15 cellular contexts compared by ENCODE assay signal in the genomic region with DNA sequence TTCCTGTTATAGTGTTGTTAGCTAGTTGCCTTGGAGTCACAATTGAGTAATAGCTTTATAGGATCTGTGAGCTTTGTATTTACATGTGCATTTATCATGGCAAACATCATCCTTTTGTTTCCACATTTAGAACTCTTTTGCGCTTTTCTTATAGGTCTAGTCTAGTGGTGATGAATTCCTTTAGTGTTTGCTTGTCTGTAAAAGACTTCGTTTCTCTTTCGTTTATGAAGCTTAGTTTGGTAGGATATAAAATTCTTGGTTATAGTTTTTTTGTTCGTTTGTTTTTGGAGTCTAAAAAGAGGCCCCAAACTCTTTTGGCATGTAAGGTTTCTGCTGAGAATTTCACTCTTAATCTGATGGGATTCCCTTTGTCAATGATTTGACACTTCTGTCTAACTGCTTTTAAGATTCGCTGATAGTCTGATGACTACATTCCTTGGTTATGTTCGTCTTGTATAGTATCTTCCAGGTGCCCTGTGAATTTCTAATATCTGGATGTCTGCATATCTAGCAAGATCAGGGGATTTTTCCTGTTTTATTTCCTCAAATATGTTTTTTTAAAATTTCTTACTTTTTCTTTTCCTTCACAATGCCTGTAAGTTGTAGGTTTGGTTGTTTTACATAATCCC. TPM values are rescaled to one million over a fixed set of nuclear protein-coding genes. Genes with fewer than 3 reads are reported as not detected.
DNase-seq lines count a peak whose midpoint lies in the region; ATAC-seq, FAIRE-seq and TF ChIP-seq lines count a peak whose summit lies in the region.
"Had no signal": no experiment of that assay in that cellular context is flagged by ENCODE, and none has a peak within 500 bp of the region (broad histone marks: within the 10 kb centered on the region; RNA-seq: fewer than 3 reads in every experiment).

No MANE protein-coding gene starts in this region.

- no peak for FAIRE-seq in urothelium cell line (lab: Jason Lieb, UNC)
- FAIRE-seq: GM12891, GM19239 had no signal

- intact Hi-C loops in MCF 10A (cut with micrococcal nuclease), result no loop called here
- intact Hi-C loops in mammary epithelial cell (cut with micrococcal nuclease), result no loop called here

- in situ Hi-C loops in mammary epithelial cell (cut with MboI; ENCODE audit: low sequenced_read_pairs in 2 of 2), result no loop called here

- 95% methylated on average over 6 of the region's 6 CpGs for WGBS in mammary epithelial cell (ENCODE audit: low coverage, missing lambda C conversion rate)

- no peaks in the 10 kb centered on the region for H4K20me1 ChIP-seq in mammary epithelial cell (ENCODE audit: insufficient read depth, low read length)

- no peaks in the 10 kb centered on the region for H3K27me3 ChIP-seq in mammary epithelial cell (ENCODE audit: insufficient read depth, low read length)
- H3K27me3 ChIP-seq: BLaER1 treated with 17β-estradiol and CSF1 and Interleukin-3, amounts not matched to agents 10 nM and 100 nM had no signal

- no peak overlapping the region for H3K27ac ChIP-seq in mammary epithelial cell (ENCODE audit: insufficient read depth, low read depth, low read length)
- H3K27ac ChIP-seq: BLaER1 treated with 17β-estradiol and CSF1 and Interleukin-3, amounts not matched to agents 10 nM and 100 nM had no signal

- no peak overlapping the region for H2AFZ ChIP-seq in mammary epithelial cell (ENCODE audit: low read depth, low read length)

- DNase-seq in MCF 10A (ENCODE audit: unreplicated experiment) (no peak), mammary epithelial cell (no peak), WTC11 (ENCODE audit: low spot score) (no peak), kidney tubule cell (ENCODE audit: low spot score) (peak; percentile 9), DMS53 treated with DMSO at 0.1 percent for 48 hours (lab: John Stamatoyannopoulos, UW; ENCODE audit: unreplicated experiment) (no peak), urothelium cell line (ENCODE audit: low spot score) (no peak)
- DNase-seq: Calu3; CD4-positive, CD25-positive, alpha-beta regulatory T cell; DMS 273 treated with DMSO at 0.1 percent for 48 hours; DMS79; KG1 had no signal

- peak overlapping the region; percentile 36 for H3K27ac Mint-ChIP-seq in MCF 10A (ENCODE audit: low read depth, unreplicated experiment)
- peak overlapping the region; percentile 35; the same call in 1 of the 2 replicates for H3K27ac Mint-ChIP-seq in WTC11

- POLR2A ChIA-PET in MCF 10A (lab: Yijun Ruan, JAX) (interaction anchor here (0.5 to 1.8 kb wide), 7 partner anchors 10 to 652 kb away, joined by 3 to 10 read pairs (median 3); partner anchors contain the start of gene DNAJC3), WTC11 (lab: Charles Lee) (no interaction called here)

- H3K4me3 Mint-ChIP-seq in MCF 10A (ENCODE audit: unreplicated experiment) (no peak overlapping the region), WTC11 (no peak overlapping the region)
- H3K4me3 Mint-ChIP-seq: CD4-positive, CD25-positive, alpha-beta regulatory T cell had no signal

- H3K4me1 ChIP-seq in mammary epithelial cell (ENCODE audit: insufficient read depth, low read length), result no peaks in the 10 kb centered on the region

- no peaks in the 10 kb centered on the region for H3K36me3 ChIP-seq in mammary epithelial cell (ENCODE audit: insufficient read depth, low read length)

- dilution Hi-C loops in mammary epithelial cell (cut with HindIII; ENCODE audit: low sequenced_read_pairs), result loop anchor here (5.0 kb wide), 1 partner anchor 55 kb away; no protein-coding TSS in a partner anchor

- H3K36me3 Mint-ChIP-seq in MCF 10A (ENCODE audit: insufficient read depth, unreplicated experiment) (no peaks in the 10 kb centered on the region), WTC11 (peaks cover 2% of the 10 kb centered on the region; the same call in 1 of the 2 replicates)
- H3K36me3 Mint-ChIP-seq: CD4-positive, CD25-positive, alpha-beta regulatory T cell had no signal

- CTCF ChIA-PET in MCF 10A (lab: Yijun Ruan, JAX) (interaction anchor here (0.6 to 3.0 kb wide), 25 partner anchors 9 to 1527 kb away, joined by 3 to 25 read pairs (median 4); no protein-coding TSS in a partner anchor), mammary epithelial cell (lab: Charles Lee; ENCODE audit: low non-redundant PET) (no interaction called here), WTC11 (lab: Charles Lee) (interaction anchor here (0.6 to 2.1 kb wide), 2 partner anchors 36 to 73 kb away, joined by 3 to 6 read pairs; no protein-coding TSS in a partner anchor)

- peaks cover 46% of the 10 kb centered on the region for H3K79me2 ChIP-seq in mammary epithelial cell (ENCODE audit: insufficient read depth, low read length)

- no peak overlapping the region for H3K4me2 ChIP-seq in mammary epithelial cell (ENCODE audit: insufficient read depth, low read depth, low read length)
- H3K4me2 ChIP-seq: BLaER1 treated with 17β-estradiol and CSF1 and Interleukin-3, amounts not matched to agents 10 nM and 100 nM had no signal

- peaks cover 28% of the 10 kb centered on the region for H3K4me1 Mint-ChIP-seq in MCF 10A (ENCODE audit: insufficient read depth, unreplicated experiment)
- peaks cover 20% of the 10 kb centered on the region for H3K4me1 Mint-ChIP-seq in WTC11

- ATAC-seq in WTC11 (no peak), HG02623 (IDR thresholded peaks at IDR 0.05; ENCODE audit: unreplicated experiment) (no peak)

- TF ChIP-seq CTCF in MCF 10A (IDR thresholded peaks at IDR 0.05; ENCODE audit: unreplicated experiment) (no peak), mammary epithelial cell (conservative IDR thresholded peaks at IDR 0.05 in 1 of 2, IDR thresholded peaks at IDR 0.05 in 1 of 2; ENCODE audit: extremely low read depth in 1 of 2, insufficient read depth in 1 of 2, low read depth in 1 of 2, low read length in 2 of 2) (no peak), WTC11 (IDR thresholded peaks at IDR 0.05) (no peak)

- H3K4me3 ChIP-seq in mammary epithelial cell (replicated peaks in 1 of 3; ENCODE audit: insufficient read depth in 1 of 3, low read depth in 2 of 3, low read length in 3 of 3), result no peak overlapping the region
- H3K4me3 ChIP-seq: BLaER1 treated with 17β-estradiol and CSF1 and Interleukin-3, amounts not matched to agents 10 nM and 100 nM had no signal

- BruUV-seq in MCF 10A (replicated peaks; lab: Mats Ljungman, UMichigan), result no TSS peak
- BruUV-seq in mammary epithelial cell (replicated peaks; lab: Mats Ljungman, UMichigan), result no TSS peak

- H3K27me3 Mint-ChIP-seq in MCF 10A (ENCODE audit: insufficient read depth, unreplicated experiment) (no peaks in the 10 kb centered on the region), WTC11 (ENCODE audit: low read depth) (no peaks in the 10 kb centered on the region)
- H3K27me3 Mint-ChIP-seq: CD4-positive, CD25-positive, alpha-beta regulatory T cell had no signal

- no peak overlapping the region for H3K9ac ChIP-seq in mammary epithelial cell (ENCODE audit: insufficient read depth, low read length)
- H3K9ac ChIP-seq: BLaER1 treated with 17β-estradiol and CSF1 and Interleukin-3, amounts not matched to agents 10 nM and 100 nM had no signal

- H3K9me3 ChIP-seq in mammary epithelial cell (replicated peaks; ENCODE audit: insufficient read depth, low read length), result no peaks in the 10 kb centered on the region

- H3K9me3 Mint-ChIP-seq in MCF 10A (ENCODE audit: unreplicated experiment), result no peaks in the 10 kb centered on the region
- H3K9me3 Mint-ChIP-seq in WTC11, result no peaks in the 10 kb centered on the region; the same call in 1 of the 2 replicates

TF ChIP-seq in WTC11, 78 proteins besides CTCF, POLR2A, EP300 and RAD21 (continues in another document):
- no peak for TF ChIP-seq ZNF232 (CRISPR knock-in tag; IDR thresholded peaks at IDR 0.05)
- no peak for TF ChIP-seq ELF4 (CRISPR knock-in tag; IDR thresholded peaks at IDR 0.05; ENCODE audit: low read depth)
- no peak for TF ChIP-seq SMAD4 (CRISPR knock-in tag; IDR thresholded peaks at IDR 0.05)
- TF ChIP-seq NR2C2 (CRISPR knock-in tag; IDR thresholded peaks at IDR 0.05), result no peak
- TF ChIP-seq ARID4B (CRISPR knock-in tag; IDR thresholded peaks at IDR 0.05; ENCODE audit: borderline replicate concordance), result no peak
- TF ChIP-seq ZNF121 (CRISPR knock-in tag; IDR thresholded peaks at IDR 0.05), result no peak
- no peak for TF ChIP-seq CREM (CRISPR knock-in tag; IDR thresholded peaks at IDR 0.05)
- no peak for TF ChIP-seq SOX15 (CRISPR knock-in tag; IDR thresholded peaks at IDR 0.05)

RNA-seq across cellular contexts. Expression of gene DNAJC3, which starts 20.2 kb away (rescaled TPM):
- total RNA-seq in MCF 10A (2022) (113 and 132 TPM in 2 replicates), mammary epithelial cell (10 to 100 TPM; 46.1 to 50.0 TPM), WTC11 (2021) (16.7 to 20.0 TPM (median 17.9 TPM) in 3 replicates)
- 14.2 TPM for polyA plus RNA-seq in mammary epithelial cell
- 36.7 TPM for polyA minus RNA-seq in mammary epithelial cell

RNA-seq across cellular contexts. Expression of gene DZIP1, which starts 52.7 kb away (rescaled TPM):
- total RNA-seq in MCF 10A (2022) (16.4 and 22.1 TPM in 2 replicates), mammary epithelial cell (10 to 100 TPM; 28.3 to 29.3 TPM), WTC11 (2021) (31.0 to 33.5 TPM (median 32.0 TPM) in 3 replicates)
- 8.0 TPM for polyA plus RNA-seq in mammary epithelial cell
- polyA minus RNA-seq in mammary epithelial cell, result 13.6 TPM
- total RNA-seq: CD4-positive, CD25-positive, alpha-beta regulatory T cell had no signal
- polyA plus RNA-seq: CD4-positive, CD25-positive, alpha-beta regulatory T cell had no signal
